ENCODE assay signal across 9 cellular contexts in the genomic region with DNA sequence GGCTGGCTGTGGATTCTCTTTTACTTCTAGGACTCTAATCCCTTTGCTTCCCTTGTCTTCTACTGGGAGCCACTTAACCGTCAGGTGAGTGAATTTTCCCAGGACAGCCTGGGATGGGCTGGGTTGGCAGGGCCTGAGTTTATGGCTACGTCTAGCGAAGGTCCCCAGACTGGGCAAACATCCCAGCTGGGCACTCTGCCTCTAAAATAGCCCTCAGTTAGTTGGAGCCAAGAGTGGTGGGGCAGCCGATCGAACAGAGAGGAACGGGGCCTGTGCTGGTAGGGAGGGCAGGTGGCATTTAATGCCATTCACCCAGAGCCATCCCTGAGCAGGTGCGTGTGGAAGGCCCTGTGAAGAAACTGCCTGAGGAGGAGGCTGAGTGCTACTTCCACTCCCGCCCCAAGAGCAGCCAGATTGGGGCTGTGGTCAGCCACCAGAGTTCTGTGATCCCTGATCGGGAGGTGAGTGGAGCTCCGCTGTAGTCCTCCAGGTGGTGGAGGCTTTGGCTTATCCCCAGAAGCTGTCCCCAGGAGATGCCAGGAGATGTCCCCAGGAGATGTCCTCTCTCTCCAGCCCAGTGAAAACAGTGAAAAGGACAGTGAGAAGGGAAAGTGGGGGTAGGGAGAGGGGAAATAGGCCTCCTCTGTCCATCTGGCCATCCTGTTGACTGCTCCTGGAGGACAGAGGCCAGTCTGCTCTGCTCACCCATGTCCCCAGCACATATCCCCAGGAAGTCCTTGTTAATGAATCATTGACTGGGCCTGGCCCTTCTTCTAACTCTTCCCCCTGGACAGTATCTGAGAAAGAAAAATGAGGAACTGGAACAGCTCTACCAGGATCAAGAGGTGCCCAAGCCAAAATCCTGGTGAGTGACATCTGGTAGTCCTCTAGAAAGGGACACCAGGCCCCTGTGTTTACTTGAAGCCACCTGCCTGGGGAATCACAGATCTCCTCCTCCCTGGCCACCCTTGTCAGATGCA. TPM values are rescaled to one million over a fixed set of nuclear protein-coding genes. Genes with fewer than 3 reads are reported as not detected.
DNase-seq lines count a peak whose midpoint lies in the region; ATAC-seq lines count a peak whose summit lies in the region.
"Had no signal": no experiment of that assay in that cellular context is flagged by ENCODE, and none has a peak within 500 bp of the region (broad histone marks: within the 10 kb centered on the region; RNA-seq: fewer than 3 reads in every experiment).

No MANE protein-coding gene starts in this region.

- peak overlapping the region in 2 of 3 donors; percentile 9 to 31 for H3K27ac Mint-ChIP-seq in CD4-positive, CD25-positive, alpha-beta regulatory T cell

- no peaks in the 10 kb centered on the region for H3K9me3 Mint-ChIP-seq in CD4-positive, CD25-positive, alpha-beta regulatory T cell

- no peaks in the 10 kb centered on the region for H3K79me1 ChIP-seq in neuronal stem cell (ENCODE audit: low read depth, low read length)

- no peak overlapping the region for H4K8ac ChIP-seq in neuronal stem cell (ENCODE audit: low read depth, low read length)

- H2BK12ac ChIP-seq in neuronal stem cell (ENCODE audit: low read length), result no peak overlapping the region

- no peak overlapping the region for H3K9ac ChIP-seq in neuronal stem cell (ENCODE audit: low read depth, low read length, poor library complexity)

- no peak for DNase-seq in CD4-positive, CD25-positive, alpha-beta regulatory T cell
- peak; percentile 86 for DNase-seq in cerebellar cortex (ENCODE audit: low spot score)
- no peak for DNase-seq in neuronal stem cell (ENCODE audit: low spot score)
- DNase-seq in mesenteric fat pad (ENCODE audit: low spot score), result no peak
- no peak for DNase-seq in stimulated activated CD4-positive, alpha-beta T cell treated with anti-CD3 and anti-CD28 coated beads, Interleukin-4, amount 100 ng/mL, for 24 hours
- no peak for DNase-seq in SW480 (ENCODE audit: low spot score)
- DNase-seq in NCI-H446 (lab: John Stamatoyannopoulos, UW), result no peak
- DNase-seq: DND-41 had no signal

- no peak overlapping the region for H3K14ac ChIP-seq in neuronal stem cell (ENCODE audit: low read length)

- H3K4me3 Mint-ChIP-seq in CD4-positive, CD25-positive, alpha-beta regulatory T cell, result peak overlapping the region in 3 of 4 donors; percentile 5 to 85 (median 8)

- no peaks in the 10 kb centered on the region for H3K27me3 ChIP-seq in CD4-positive, CD25-positive, alpha-beta regulatory T cell (ENCODE audit: control insufficient read depth, insufficient read depth, low read length)
- H3K27me3 ChIP-seq in neuronal stem cell (ENCODE audit: control insufficient read depth in 3 of 3, insufficient read depth in 3 of 3, low read depth in 1 of 3, low read length in 3 of 3), result peaks cover 0 to 10% (median 0%) of the 10 kb centered on the region in 3 experiments

- H3K36me3 ChIP-seq in CD4-positive, CD25-positive, alpha-beta regulatory T cell (ENCODE audit: control insufficient read depth, insufficient read depth, low read length), result peaks cover 7% of the 10 kb centered on the region
- H3K36me3 ChIP-seq in KOPT-K1 (ENCODE audit: insufficient read depth, low read length), result peaks cover 63% of the 10 kb centered on the region
- H3K36me3 ChIP-seq in neuronal stem cell (replicated peaks in 1 of 2; ENCODE audit: control insufficient read depth in 2 of 2, insufficient read depth in 2 of 2, low read length in 2 of 2), result peaks cover 0 to 12% of the 10 kb centered on the region in 2 donors

- ATAC-seq in CD4-positive, CD25-positive, alpha-beta regulatory T cell (ENCODE audit: low read depth in 2 of 2), result no peak

- no peak overlapping the region for H3K27ac ChIP-seq in CD4-positive, CD25-positive, alpha-beta regulatory T cell (ENCODE audit: insufficient read depth, low read length, poor library complexity, severe bottlenecking)
- peak overlapping the region; percentile 73 for H3K27ac ChIP-seq in KOPT-K1 (ENCODE audit: low read depth, low read length, poor library complexity, severe bottlenecking)
- H3K27ac ChIP-seq in neuronal stem cell (replicated peaks; ENCODE audit: low read length), result no peak overlapping the region

- H2BK5ac ChIP-seq in neuronal stem cell (ENCODE audit: low read length), result no peak overlapping the region

- H2BK15ac ChIP-seq in neuronal stem cell (ENCODE audit: low read length), result peak overlapping the region; percentile 18

- H3K9me3 ChIP-seq in CD4-positive, CD25-positive, alpha-beta regulatory T cell (ENCODE audit: control insufficient read depth in 2 of 2, low read length in 2 of 2), result no peaks in the 10 kb centered on the region
- H3K9me3 ChIP-seq in KOPT-K1 (ENCODE audit: insufficient read depth, low read length, poor library complexity, severe bottlenecking) (no peaks in the 10 kb centered on the region), neuronal stem cell (replicated peaks in 1 of 2; ENCODE audit: control insufficient read depth in 2 of 2, insufficient read depth in 1 of 2, low read depth in 1 of 2, low read length in 2 of 2) (peaks cover 0 to 1% of the 10 kb centered on the region in 2 donors)

- no peak overlapping the region for H2AFZ ChIP-seq in neuronal stem cell (ENCODE audit: low read length)

- no peak overlapping the region for H2BK120ac ChIP-seq in neuronal stem cell (ENCODE audit: low read depth, low read length)

- H4K91ac ChIP-seq in neuronal stem cell (ENCODE audit: low read depth, low read length, poor library complexity), result no peak overlapping the region

- no CpG with 5 or more reads among the region's 10 CpGs for WGBS in neuronal stem cell (ENCODE audit: extremely low coverage in 2 of 2, insufficient read length in 2 of 2, insufficient replicate concordance in 1 of 2), 2 donors

- H3K4ac ChIP-seq in neuronal stem cell (ENCODE audit: low read length), result no peak overlapping the region

- peaks cover 23% of the 10 kb centered on the region for H3K36me3 Mint-ChIP-seq in CD4-positive, CD25-positive, alpha-beta regulatory T cell

- no peak overlapping the region for H3K4me2 ChIP-seq in neuronal stem cell (ENCODE audit: insufficient read depth, low read length, poor library complexity, severe bottlenecking)

- H3K4me1 Mint-ChIP-seq in CD4-positive, CD25-positive, alpha-beta regulatory T cell, result peaks cover 19 to 66% (median 39%) of the 10 kb centered on the region in 4 donors

- H3K4me3 ChIP-seq in CD4-positive, CD25-positive, alpha-beta regulatory T cell (ENCODE audit: low read depth, low read length), result no peak overlapping the region
- no peak overlapping the region for H3K4me3 ChIP-seq in neuronal stem cell (ENCODE audit: low read length in 2 of 2)

- no peak overlapping the region for H3K23ac ChIP-seq in neuronal stem cell (ENCODE audit: low read depth, low read length, poor library complexity)

- no peak overlapping the region for H3K18ac ChIP-seq in neuronal stem cell (ENCODE audit: low read length)

- no peaks in the 10 kb centered on the region for H3K27me3 Mint-ChIP-seq in CD4-positive, CD25-positive, alpha-beta regulatory T cell

- H3K4me1 ChIP-seq in CD4-positive, CD25-positive, alpha-beta regulatory T cell (ENCODE audit: control insufficient read depth, insufficient read depth, low read length, poor library complexity, severe bottlenecking), result peaks cover 29% of the 10 kb centered on the region
- peaks cover 8 to 13% of the 10 kb centered on the region in 2 donors for H3K4me1 ChIP-seq in neuronal stem cell (ENCODE audit: control insufficient read depth in 2 of 2, insufficient read depth in 1 of 2, low read depth in 1 of 2, low read length in 2 of 2)

- H2AK5ac ChIP-seq in neuronal stem cell (ENCODE audit: low read depth, low read length), result peak overlapping the region; percentile 38

RNA-seq across cellular contexts. Expression of a gene that starts 4.4 kb away (rescaled TPM):
- total RNA-seq in CD4-positive, CD25-positive, alpha-beta regulatory T cell, result 7.8 TPM
- 10 to 100 TPM; 18.3 to 25.5 (median 19.0) TPM for polyA plus RNA-seq in CD4-positive, CD25-positive, alpha-beta regulatory T cell
- polyA plus RNA-seq in neuronal stem cell (2013, experiment 1 of 2), result 3.1 TPM
- polyA plus RNA-seq in neuronal stem cell (2013, experiment 2 of 2), result 2.7 TPM
- 28.2 TPM for total RNA-seq in mesenteric fat pad

RNA-seq across cellular contexts. Expression of a gene that starts 11.9 kb away (rescaled TPM):
- not detected for total RNA-seq in CD4-positive, CD25-positive, alpha-beta regulatory T cell
- polyA plus RNA-seq in CD4-positive, CD25-positive, alpha-beta regulatory T cell, result under 1 TPM in 2 of 4 donors, not detected in 2; 0.19 to 0.36 TPM
- 0.04 TPM for polyA plus RNA-seq in neuronal stem cell (2013, experiment 1 of 2)
- polyA plus RNA-seq in neuronal stem cell (2013, experiment 2 of 2), result not detected
- total RNA-seq in mesenteric fat pad, result not detected

RNA-seq across cellular contexts. Expression of a gene that starts 25.1 kb away (rescaled TPM):
- 256 TPM for total RNA-seq in CD4-positive, CD25-positive, alpha-beta regulatory T cell
- 10 to 100 TPM; 68.9 to 83.4 (median 71.4) TPM for polyA plus RNA-seq in CD4-positive, CD25-positive, alpha-beta regulatory T cell
- polyA plus RNA-seq in neuronal stem cell (2013, experiment 1 of 2), result 193 TPM
- 185 TPM for polyA plus RNA-seq in neuronal stem cell (2013, experiment 2 of 2)
- 105 TPM for total RNA-seq in mesenteric fat pad

RNA-seq across cellular contexts. Expression of a gene that starts 49.8 kb away (rescaled TPM):
- 35.0 TPM for total RNA-seq in CD4-positive, CD25-positive, alpha-beta regulatory T cell
- polyA plus RNA-seq in CD4-positive, CD25-positive, alpha-beta regulatory T cell, result 1 to 10 TPM; 6.2 to 7.5 (median 6.6) TPM
- polyA plus RNA-seq in neuronal stem cell (2013, experiment 1 of 2), result 26.7 TPM
- 27.6 TPM for polyA plus RNA-seq in neuronal stem cell (2013, experiment 2 of 2)
- 12.7 TPM for total RNA-seq in mesenteric fat pad
